In the genomic region with DNA sequence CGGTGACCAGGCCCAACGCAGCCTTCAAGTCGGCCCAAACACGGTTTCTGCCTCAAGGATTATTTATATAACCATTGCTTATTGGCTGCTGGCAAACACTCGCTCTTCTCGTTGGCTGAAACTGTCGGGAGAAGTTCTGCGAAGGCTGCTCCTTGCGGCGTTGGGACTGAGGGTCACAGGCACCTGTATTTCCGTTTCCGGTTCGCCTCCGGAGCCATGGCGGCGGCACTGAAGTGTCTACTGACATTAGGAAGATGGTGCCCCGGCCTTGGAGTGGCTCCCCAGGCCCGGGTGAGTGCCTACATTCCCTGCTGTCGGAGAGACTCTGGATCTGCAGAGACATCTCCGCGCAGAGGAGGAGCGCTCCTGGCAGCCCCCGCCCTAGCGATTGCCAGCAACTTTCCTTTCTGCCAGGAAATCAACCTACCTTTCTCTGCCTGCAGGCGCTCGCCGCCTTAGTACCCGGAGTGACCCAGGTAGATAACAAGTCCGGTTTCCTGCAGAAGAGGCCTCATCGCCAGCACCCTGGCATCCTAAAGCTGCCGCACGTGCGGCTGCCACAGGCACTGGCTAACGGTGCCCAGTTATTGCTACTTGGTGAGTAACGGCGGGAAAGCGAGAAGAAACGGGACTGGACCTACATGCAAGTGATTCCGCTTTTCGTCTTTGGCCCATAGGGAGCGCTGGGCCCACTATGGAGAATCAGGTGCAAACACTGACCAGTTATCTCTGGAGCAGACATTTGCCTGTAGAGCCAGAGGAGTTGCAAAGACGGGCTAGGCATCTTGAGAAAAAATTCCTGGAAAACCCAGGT, we compare ENCODE assay signal across 1 cellular context.
TF ChIP-seq lines count a peak whose summit lies in the region.

A gene with protein sequence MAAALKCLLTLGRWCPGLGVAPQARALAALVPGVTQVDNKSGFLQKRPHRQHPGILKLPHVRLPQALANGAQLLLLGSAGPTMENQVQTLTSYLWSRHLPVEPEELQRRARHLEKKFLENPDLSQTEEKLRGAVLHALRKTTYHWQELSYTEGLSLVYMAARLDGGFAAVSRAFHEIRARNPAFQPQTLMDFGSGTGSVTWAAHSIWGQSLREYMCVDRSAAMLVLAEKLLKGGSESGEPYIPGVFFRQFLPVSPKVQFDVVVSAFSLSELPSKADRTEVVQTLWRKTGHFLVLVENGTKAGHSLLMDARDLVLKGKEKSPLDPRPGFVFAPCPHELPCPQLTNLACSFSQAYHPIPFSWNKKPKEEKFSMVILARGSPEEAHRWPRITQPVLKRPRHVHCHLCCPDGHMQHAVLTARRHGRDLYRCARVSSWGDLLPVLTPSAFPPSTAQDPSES (plus strand): TSS at position 194 of the 814 bp plus-strand sequence. CDS start 23 bp downstream, at position 217.

TF ChIP-seq in HepG2, 621 proteins besides CTCF, POLR2A, EP300 and RAD21 (continued from another document and continues in another):
- TF ChIP-seq ZNF691 (CRISPR knock-in tag; IDR thresholded peaks at IDR 0.05; ENCODE audit: borderline replicate concordance, low read depth) = peak; percentile 66; the same call in 1 of the 2 replicates
- peak; percentile 78 for TF ChIP-seq SALL1 (CRISPR knock-in tag; IDR thresholded peaks at IDR 0.05)
- TF ChIP-seq ZNF782 (CRISPR knock-in tag; IDR thresholded peaks at IDR 0.05; ENCODE audit: borderline replicate concordance) = no peak
- TF ChIP-seq SNAPC2 (CRISPR knock-in tag; IDR thresholded peaks at IDR 0.05) = no peak; the same call in 1 of the 2 replicates
- no peak for TF ChIP-seq ZNF101 (CRISPR knock-in tag; IDR thresholded peaks at IDR 0.05; ENCODE audit: borderline replicate concordance, low read depth)
- TF ChIP-seq SKI (IDR thresholded peaks at IDR 0.05; ENCODE audit: partially characterized antibody) = no peak
- peak; percentile 34; the same call in 1 of the 2 replicates for TF ChIP-seq TOPORS (CRISPR knock-in tag; IDR thresholded peaks at IDR 0.05)
- TF ChIP-seq ELF3 (CRISPR knock-in tag; IDR thresholded peaks at IDR 0.05) = peak; percentile 82
- TF ChIP-seq ZNF564 (CRISPR knock-in tag; IDR thresholded peaks at IDR 0.05) = no peak
- TF ChIP-seq ZMYM3 (CRISPR knock-in tag; IDR thresholded peaks at IDR 0.05) = no peak; the same call in 1 of the 2 replicates
- no peak for TF ChIP-seq ZNF329 (CRISPR knock-in tag; IDR thresholded peaks at IDR 0.05; ENCODE audit: low read depth)
- TF ChIP-seq ZBTB46 (CRISPR knock-in tag; IDR thresholded peaks at IDR 0.05; ENCODE audit: borderline replicate concordance) = no peak
- TF ChIP-seq SMAD9 (CRISPR knock-in tag; IDR thresholded peaks at IDR 0.05) = no peak
- peak; percentile 37; the same call in 1 of the 2 replicates for TF ChIP-seq ZNF792 (CRISPR knock-in tag; IDR thresholded peaks at IDR 0.05)
- no peak for TF ChIP-seq GLI4 (CRISPR knock-in tag; IDR thresholded peaks at IDR 0.05; ENCODE audit: borderline replicate concordance)
- TF ChIP-seq BRCA1 (CRISPR knock-in tag; IDR thresholded peaks at IDR 0.05) = no peak
- TF ChIP-seq ZNF17 (CRISPR knock-in tag; IDR thresholded peaks at IDR 0.05) = no peak
- TF ChIP-seq KDM6A (CRISPR knock-in tag; IDR thresholded peaks at IDR 0.05; ENCODE audit: low read depth) = no peak
- TF ChIP-seq MYNN (CRISPR knock-in tag; IDR thresholded peaks at IDR 0.05; ENCODE audit: low read depth) = no peak
- peak; percentile 99 for TF ChIP-seq GABPB1 (CRISPR knock-in tag; IDR thresholded peaks at IDR 0.05)
- TF ChIP-seq ZNF746 (CRISPR knock-in tag; IDR thresholded peaks at IDR 0.05) = no peak
- TF ChIP-seq, protein P1, sequence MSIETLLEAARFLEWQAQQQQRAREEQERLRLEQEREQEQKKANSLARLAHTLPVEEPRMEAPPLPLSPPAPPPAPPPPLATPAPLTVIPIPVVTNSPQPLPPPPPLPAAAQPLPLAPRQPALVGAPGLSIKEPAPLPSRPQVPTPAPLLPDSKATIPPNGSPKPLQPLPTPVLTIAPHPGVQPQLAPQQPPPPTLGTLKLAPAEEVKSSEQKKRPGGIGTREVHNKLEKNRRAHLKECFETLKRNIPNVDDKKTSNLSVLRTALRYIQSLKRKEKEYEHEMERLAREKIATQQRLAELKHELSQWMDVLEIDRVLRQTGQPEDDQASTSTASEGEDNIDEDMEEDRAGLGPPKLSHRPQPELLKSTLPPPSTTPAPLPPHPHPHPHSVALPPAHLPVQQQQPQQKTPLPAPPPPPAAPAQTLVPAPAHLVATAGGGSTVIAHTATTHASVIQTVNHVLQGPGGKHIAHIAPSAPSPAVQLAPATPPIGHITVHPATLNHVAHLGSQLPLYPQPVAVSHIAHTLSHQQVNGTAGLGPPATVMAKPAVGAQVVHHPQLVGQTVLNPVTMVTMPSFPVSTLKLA (IDR thresholded peaks at IDR 0.05) = no peak
- no peak for TF ChIP-seq KLF12 (CRISPR knock-in tag; IDR thresholded peaks at IDR 0.05; ENCODE audit: borderline replicate concordance)
- peak; percentile 43; the same call in 1 of the 2 replicates for TF ChIP-seq ZFP82 (CRISPR knock-in tag; IDR thresholded peaks at IDR 0.05; ENCODE audit: borderline replicate concordance)
- peak; percentile 78; the same call in 1 of the 2 replicates for TF ChIP-seq ZNF567 (CRISPR knock-in tag; IDR thresholded peaks at IDR 0.05; ENCODE audit: borderline replicate concordance)
- TF ChIP-seq NFKBIZ (CRISPR knock-in tag; IDR thresholded peaks at IDR 0.05) = no peak
- TF ChIP-seq ZBTB7A (CRISPR knock-in tag; IDR thresholded peaks at IDR 0.05) = no peak
- no peak for TF ChIP-seq GPBP1L1 (CRISPR knock-in tag; IDR thresholded peaks at IDR 0.05)
- no peak for TF ChIP-seq NFRKB (IDR thresholded peaks at IDR 0.05)
- no peak for TF ChIP-seq NFE2L2 (IDR thresholded peaks at IDR 0.05; ENCODE audit: low read length)
- TF ChIP-seq ZNF468 (CRISPR knock-in tag; IDR thresholded peaks at IDR 0.05) = no peak
- TF ChIP-seq NFE2 (CRISPR knock-in tag; IDR thresholded peaks at IDR 0.05) = no peak
- TF ChIP-seq ZNF563 (CRISPR knock-in tag; IDR thresholded peaks at IDR 0.05) = peak; percentile 73
- no peak for TF ChIP-seq ZNF674 (CRISPR knock-in tag; IDR thresholded peaks at IDR 0.05; ENCODE audit: low read depth)
- no peak for TF ChIP-seq TCF7 (IDR thresholded peaks at IDR 0.05; ENCODE audit: low read depth)
- TF ChIP-seq, protein P2, sequence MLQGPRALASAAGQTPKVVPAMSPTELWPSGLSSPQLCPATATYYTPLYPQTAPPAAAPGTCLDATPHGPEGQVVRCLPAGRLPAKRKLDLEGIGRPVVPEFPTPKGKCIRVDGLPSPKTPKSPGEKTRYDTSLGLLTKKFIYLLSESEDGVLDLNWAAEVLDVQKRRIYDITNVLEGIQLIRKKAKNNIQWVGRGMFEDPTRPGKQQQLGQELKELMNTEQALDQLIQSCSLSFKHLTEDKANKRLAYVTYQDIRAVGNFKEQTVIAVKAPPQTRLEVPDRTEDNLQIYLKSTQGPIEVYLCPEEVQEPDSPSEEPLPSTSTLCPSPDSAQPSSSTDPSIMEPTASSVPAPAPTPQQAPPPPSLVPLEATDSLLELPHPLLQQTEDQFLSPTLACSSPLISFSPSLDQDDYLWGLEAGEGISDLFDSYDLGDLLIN (CRISPR knock-in tag; IDR thresholded peaks at IDR 0.05; ENCODE audit: borderline replicate concordance) = no peak
- TF ChIP-seq, protein P3, sequence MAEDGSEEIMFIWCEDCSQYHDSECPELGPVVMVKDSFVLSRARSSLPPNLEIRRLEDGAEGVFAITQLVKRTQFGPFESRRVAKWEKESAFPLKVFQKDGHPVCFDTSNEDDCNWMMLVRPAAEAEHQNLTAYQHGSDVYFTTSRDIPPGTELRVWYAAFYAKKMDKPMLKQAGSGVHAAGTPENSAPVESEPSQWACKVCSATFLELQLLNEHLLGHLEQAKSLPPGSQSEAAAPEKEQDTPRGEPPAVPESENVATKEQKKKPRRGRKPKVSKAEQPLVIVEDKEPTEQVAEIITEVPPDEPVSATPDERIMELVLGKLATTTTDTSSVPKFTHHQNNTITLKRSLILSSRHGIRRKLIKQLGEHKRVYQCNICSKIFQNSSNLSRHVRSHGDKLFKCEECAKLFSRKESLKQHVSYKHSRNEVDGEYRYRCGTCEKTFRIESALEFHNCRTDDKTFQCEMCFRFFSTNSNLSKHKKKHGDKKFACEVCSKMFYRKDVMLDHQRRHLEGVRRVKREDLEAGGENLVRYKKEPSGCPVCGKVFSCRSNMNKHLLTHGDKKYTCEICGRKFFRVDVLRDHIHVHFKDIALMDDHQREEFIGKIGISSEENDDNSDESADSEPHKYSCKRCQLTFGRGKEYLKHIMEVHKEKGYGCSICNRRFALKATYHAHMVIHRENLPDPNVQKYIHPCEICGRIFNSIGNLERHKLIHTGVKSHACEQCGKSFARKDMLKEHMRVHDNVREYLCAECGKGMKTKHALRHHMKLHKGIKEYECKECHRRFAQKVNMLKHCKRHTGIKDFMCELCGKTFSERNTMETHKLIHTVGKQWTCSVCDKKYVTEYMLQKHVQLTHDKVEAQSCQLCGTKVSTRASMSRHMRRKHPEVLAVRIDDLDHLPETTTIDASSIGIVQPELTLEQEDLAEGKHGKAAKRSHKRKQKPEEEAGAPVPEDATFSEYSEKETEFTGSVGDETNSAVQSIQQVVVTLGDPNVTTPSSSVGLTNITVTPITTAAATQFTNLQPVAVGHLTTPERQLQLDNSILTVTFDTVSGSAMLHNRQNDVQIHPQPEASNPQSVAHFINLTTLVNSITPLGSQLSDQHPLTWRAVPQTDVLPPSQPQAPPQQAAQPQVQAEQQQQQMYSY (CRISPR knock-in tag; IDR thresholded peaks at IDR 0.05) = peak; percentile 87
- TF ChIP-seq RBFOX2 (IDR thresholded peaks at IDR 0.05; ENCODE audit: low read depth, low read length) = peak; percentile 70; the same call in 1 of the 2 replicates
- 0 out of 2 replicates have a peak, but pooled peaks have one; percentile 27 for TF ChIP-seq ZNF451 (CRISPR knock-in tag; IDR thresholded peaks at IDR 0.05)
- TF ChIP-seq, protein P4, sequence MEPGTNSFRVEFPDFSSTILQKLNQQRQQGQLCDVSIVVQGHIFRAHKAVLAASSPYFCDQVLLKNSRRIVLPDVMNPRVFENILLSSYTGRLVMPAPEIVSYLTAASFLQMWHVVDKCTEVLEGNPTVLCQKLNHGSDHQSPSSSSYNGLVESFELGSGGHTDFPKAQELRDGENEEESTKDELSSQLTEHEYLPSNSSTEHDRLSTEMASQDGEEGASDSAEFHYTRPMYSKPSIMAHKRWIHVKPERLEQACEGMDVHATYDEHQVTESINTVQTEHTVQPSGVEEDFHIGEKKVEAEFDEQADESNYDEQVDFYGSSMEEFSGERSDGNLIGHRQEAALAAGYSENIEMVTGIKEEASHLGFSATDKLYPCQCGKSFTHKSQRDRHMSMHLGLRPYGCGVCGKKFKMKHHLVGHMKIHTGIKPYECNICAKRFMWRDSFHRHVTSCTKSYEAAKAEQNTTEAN (CRISPR knock-in tag; conservative IDR thresholded peaks at IDR 0.05) = peak; percentile 50
- peak; percentile 68 for TF ChIP-seq ZNF883 (CRISPR knock-in tag; IDR thresholded peaks at IDR 0.05; ENCODE audit: not compliant biosample characterization)
- no peak; the same call in 1 of the 2 replicates for TF ChIP-seq ZSCAN25 (CRISPR knock-in tag; IDR thresholded peaks at IDR 0.05)
- peak; percentile 99 for TF ChIP-seq NR2C2 (CRISPR knock-in tag; IDR thresholded peaks at IDR 0.05; ENCODE audit: borderline replicate concordance)
- no peak; the same call in 1 of the 2 replicates for TF ChIP-seq ZFP37 (CRISPR knock-in tag; IDR thresholded peaks at IDR 0.05; ENCODE audit: borderline replicate concordance)
- no peak for TF ChIP-seq HDAC6 (IDR thresholded peaks at IDR 0.05; ENCODE audit: low read depth, low read length)
- TF ChIP-seq ZNF775 (CRISPR knock-in tag; IDR thresholded peaks at IDR 0.05; ENCODE audit: borderline replicate concordance) = 0 out of 2 replicates have a peak, but pooled peaks have one; percentile 57
- TF ChIP-seq ZNF562 (CRISPR knock-in tag; IDR thresholded peaks at IDR 0.05; ENCODE audit: borderline replicate concordance) = no peak
- TF ChIP-seq U2AF1 (optimal IDR thresholded peaks at IDR 0.05; ENCODE audit: low read depth, low read length) = peak; percentile 72
- peak; percentile 89 for TF ChIP-seq FOXC1 (CRISPR knock-in tag; IDR thresholded peaks at IDR 0.05; ENCODE audit: borderline replicate concordance)
- TF ChIP-seq, protein P5, sequence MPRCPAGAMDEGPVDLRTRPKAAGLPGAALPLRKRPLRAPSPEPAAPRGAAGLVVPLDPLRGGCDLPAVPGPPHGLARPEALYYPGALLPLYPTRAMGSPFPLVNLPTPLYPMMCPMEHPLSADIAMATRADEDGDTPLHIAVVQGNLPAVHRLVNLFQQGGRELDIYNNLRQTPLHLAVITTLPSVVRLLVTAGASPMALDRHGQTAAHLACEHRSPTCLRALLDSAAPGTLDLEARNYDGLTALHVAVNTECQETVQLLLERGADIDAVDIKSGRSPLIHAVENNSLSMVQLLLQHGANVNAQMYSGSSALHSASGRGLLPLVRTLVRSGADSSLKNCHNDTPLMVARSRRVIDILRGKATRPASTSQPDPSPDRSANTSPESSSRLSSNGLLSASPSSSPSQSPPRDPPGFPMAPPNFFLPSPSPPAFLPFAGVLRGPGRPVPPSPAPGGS (CRISPR knock-in tag; IDR thresholded peaks at IDR 0.05) = no peak; the same call in 1 of the 2 replicates
